Comparison of ENCODE assay signal across 8 cellular contexts in the genomic region with DNA sequence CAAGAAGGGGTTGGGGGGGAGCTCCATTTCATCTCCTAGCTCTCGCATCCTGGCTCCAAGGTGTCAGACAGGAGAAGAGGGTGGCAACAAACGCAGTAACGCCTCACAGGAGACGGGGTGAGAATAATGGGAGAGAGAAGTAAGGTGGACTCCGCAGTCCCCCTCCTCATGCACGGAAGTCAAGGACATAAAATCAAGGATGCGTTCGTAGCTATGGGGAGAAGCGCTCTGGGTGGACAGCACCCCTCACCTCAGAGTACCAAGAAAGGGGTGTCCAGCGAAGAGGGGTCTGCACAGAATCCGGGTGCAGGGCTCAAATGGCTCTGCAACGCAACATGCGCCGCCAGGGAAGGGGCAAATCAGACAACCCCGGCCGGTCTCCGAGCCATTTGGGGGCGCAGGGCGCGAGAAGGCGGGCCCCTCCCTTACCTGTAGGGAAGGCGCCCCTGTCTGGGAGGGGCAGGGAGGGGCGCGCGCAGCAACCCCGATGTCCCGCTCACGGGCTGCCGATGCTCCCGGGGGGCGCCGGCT. TPM values are rescaled to one million over a fixed set of nuclear protein-coding genes. Genes with fewer than 3 reads are reported as not detected.
DNase-seq lines count a peak whose midpoint lies in the region; ATAC-seq and TF ChIP-seq lines count a peak whose summit lies in the region.

No MANE protein-coding gene starts in this region.

- H3K27ac Mint-ChIP-seq in glutamatergic neuron (ENCODE audit: unreplicated experiment) = peak overlapping the region; percentile 96

- peak overlapping the region; percentile 62 to 97 (median 93) for H3K27ac ChIP-seq in skin epidermis

- peak overlapping the region; percentile 69 to 100 (median 94) for H3K4me3 ChIP-seq in skin epidermis

- H3K4me3 Mint-ChIP-seq in glutamatergic neuron (ENCODE audit: unreplicated experiment) = peak overlapping the region; percentile 97

- H3K36me3 Mint-ChIP-seq in glutamatergic neuron (ENCODE audit: unreplicated experiment) = no peaks in the 10 kb centered on the region

- peaks cover 38% of the 10 kb centered on the region for H3K4me1 Mint-ChIP-seq in glutamatergic neuron (ENCODE audit: low read depth, unreplicated experiment)

- H3K9me3 Mint-ChIP-seq in glutamatergic neuron (ENCODE audit: unreplicated experiment) = peaks cover 13% of the 10 kb centered on the region

- ATAC-seq in HG03108 (IDR thresholded peaks at IDR 0.05; ENCODE audit: unreplicated experiment) = peak; percentile 10

- TF ChIP-seq CTCF in glutamatergic neuron (IDR thresholded peaks at IDR 0.05; ENCODE audit: partially characterized antibody, unreplicated experiment) = no peak

- DNase-seq in NCI-H748 (lab: John Stamatoyannopoulos, UW; ENCODE audit: unreplicated experiment) (peak; percentile 38), NCI-H748 treated with DMSO at 0.1 percent for 48 hours (lab: John Stamatoyannopoulos, UW) (no peak), glutamatergic neuron (no peak), NOMO-1 (lab: John Stamatoyannopoulos, UW; ENCODE audit: unreplicated experiment in 2 of 2) (no peak), mucosa of gallbladder (ENCODE audit: low spot score) (no peak)
- DNase-seq in activated CD8-positive, alpha-beta memory T cell treated with anti-CD3 and anti-CD28 coated beads, Interleukin-2, amount 50 U/mL, for 4 hours = peak; percentile 36

- peaks cover 6% of the 10 kb centered on the region for H3K27me3 Mint-ChIP-seq in glutamatergic neuron (ENCODE audit: unreplicated experiment)

RNA-seq across cellular contexts. Expression of a gene that starts 0.6 kb away (rescaled TPM):
- total RNA-seq in glutamatergic neuron (ENCODE audit: unreplicated experiment) (185 TPM), mucosa of gallbladder (87.4 TPM)

RNA-seq across cellular contexts. Expression of a gene that starts 18.8 kb away (rescaled TPM):
- total RNA-seq in glutamatergic neuron (ENCODE audit: unreplicated experiment) = 3.2 TPM
- total RNA-seq in mucosa of gallbladder = 1.0 TPM

RNA-seq across cellular contexts. Expression of a gene that starts 47.6 kb away (rescaled TPM):
- total RNA-seq in glutamatergic neuron (ENCODE audit: unreplicated experiment) (not detected), mucosa of gallbladder (0.58 TPM)

RNA-seq across cellular contexts. Expression of a gene that starts 52.4 kb away (rescaled TPM):
- total RNA-seq in glutamatergic neuron (ENCODE audit: unreplicated experiment) (51.2 TPM), mucosa of gallbladder (62.3 TPM)

RNA-seq across cellular contexts. Expression of a gene that starts 56.4 kb away (rescaled TPM):
- total RNA-seq in glutamatergic neuron (ENCODE audit: unreplicated experiment) (57.9 TPM), mucosa of gallbladder (47.3 TPM)

Comparison
In these comparisons a context has a peak if more than half of its experiments do, and no peak if none do; other contexts are left out.
1. DNase-seq: peak in NCI-H748 (single experiment) and activated CD8-positive, alpha-beta memory T cell treated with anti-CD3 and anti-CD28 coated beads, Interleukin-2, amount 50 U/mL, for 4 hours (single experiment); none in NCI-H748 treated with DMSO at 0.1 percent for 48 hours (single experiment), glutamatergic neuron (single experiment), NOMO-1 (0 of 2) and mucosa of gallbladder (single experiment).